1 cellular context compared by ENCODE assay signal in the genomic region with DNA sequence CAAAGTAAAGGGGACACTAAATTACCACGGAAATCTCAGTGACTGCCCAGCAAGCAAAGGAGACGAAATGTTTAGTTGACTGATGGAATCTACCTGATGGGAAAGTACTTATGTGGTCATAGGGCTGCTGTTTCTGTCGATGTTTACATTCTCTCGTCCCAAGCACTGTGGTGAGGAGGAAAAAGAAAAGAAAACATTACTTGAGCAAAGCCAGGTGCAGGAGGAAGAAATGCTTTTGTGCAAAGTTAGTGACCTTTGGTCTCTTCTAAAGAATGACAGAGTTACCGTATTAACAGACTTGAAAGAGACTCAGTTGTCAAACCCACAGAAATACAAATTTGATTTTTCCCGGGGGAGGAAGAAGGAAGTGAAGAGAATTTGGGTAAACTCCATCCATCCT.
TF ChIP-seq lines count a peak whose summit lies in the region.

No MANE protein-coding gene starts in this region.

TF ChIP-seq in GM12878, 131 proteins besides CTCF, POLR2A, EP300 and RAD21:
- TF ChIP-seq ZNF24 (IDR thresholded peaks at IDR 0.05), result peak; percentile 73; the same call in 1 of the 2 replicates
- no peak for TF ChIP-seq JUND (IDR thresholded peaks at IDR 0.05; ENCODE audit: low read depth, low read length)
